10 cellular contexts compared by ENCODE assay signal in the genomic region with DNA sequence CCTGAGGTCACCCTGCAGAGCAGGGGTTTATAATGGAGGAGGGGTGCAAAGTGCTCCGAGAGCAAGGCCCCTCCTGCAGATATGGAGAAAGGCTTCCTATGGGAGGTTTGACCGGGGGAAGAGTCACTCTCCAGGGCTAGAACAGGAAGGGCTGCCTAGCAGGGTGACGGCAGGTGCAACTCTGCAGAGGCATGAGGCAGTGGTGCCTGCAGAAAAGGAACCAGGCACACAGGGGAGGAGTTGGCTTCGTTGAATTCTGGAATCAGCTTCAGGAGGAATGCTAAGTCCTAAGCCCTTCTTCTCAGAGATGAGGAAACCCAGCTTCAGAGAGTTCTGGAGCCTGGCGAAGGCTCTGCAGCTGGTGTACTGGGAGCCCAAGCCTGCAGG. TPM values are rescaled to one million over a fixed set of nuclear protein-coding genes. Genes with fewer than 3 reads are reported as not detected.
DNase-seq lines count a peak whose midpoint lies in the region; ATAC-seq and TF ChIP-seq lines count a peak whose summit lies in the region.
"Had no signal": no experiment of that assay in that cellular context is flagged by ENCODE, and none has a peak within 500 bp of the region (broad histone marks: within the 10 kb centered on the region; RNA-seq: fewer than 3 reads in every experiment).

No MANE protein-coding gene starts in this region.

- no peaks in the 10 kb centered on the region for H3K79me2 ChIP-seq in ACC112 (ENCODE audit: control insufficient read depth, insufficient read depth, low read length, unreplicated experiment)
- H3K79me2 ChIP-seq in osteoblast (ENCODE audit: insufficient read depth, low read length): no peaks in the 10 kb centered on the region

- H3K9me3 Mint-ChIP-seq in activated CD4-positive, alpha-beta T cell treated with anti-CD3 and anti-CD28 coated beads for 36 hours (ENCODE audit: low read depth): no peaks in the 10 kb centered on the region
- H3K9me3 Mint-ChIP-seq: activated naive CD4-positive, alpha-beta T cell treated with anti-CD3 and anti-CD28 coated beads, Interleukin-2, amount 10 ng/mL, durations not matched to agents 7 days and 5 days had no signal

- DNase-seq in H7 (peak; percentile 63), choroid plexus epithelial cell (ENCODE audit: low read depth) (peak; percentile 12), osteoblast (ENCODE audit: insufficient read length, low spot score, missing footprints) (no peak), epidermal melanocyte (ENCODE audit: insufficient read length, low spot score) (no peak), HuH-7 (ENCODE audit: low spot score) (no peak)
- no peak for DNase-seq in activated CD4-positive, alpha-beta T cell treated with anti-CD3 and anti-CD28 coated beads for 36 hours
- DNase-seq: activated CD4-positive, CD25-positive, alpha-beta regulatory T cell; activated naive CD4-positive, alpha-beta T cell treated with anti-CD3 and anti-CD28 coated beads, Interleukin-2, amount 10 ng/mL, durations not matched to agents 7 days and 5 days had no signal

- H3K4me3 ChIP-seq in ACC112 (ENCODE audit: low read depth, low read length) (no peak overlapping the region), H7 (ENCODE audit: insufficient read depth, low read depth, low read length) (no peak overlapping the region), choroid plexus epithelial cell (ENCODE audit: low read depth, low read length) (no peak overlapping the region), osteoblast (ENCODE audit: insufficient read depth, low read length) (no peak overlapping the region)

- H3K27ac Mint-ChIP-seq in activated CD4-positive, alpha-beta T cell treated with anti-CD3 and anti-CD28 coated beads for 36 hours: no peak overlapping the region
- H3K27ac Mint-ChIP-seq: activated naive CD4-positive, alpha-beta T cell treated with anti-CD3 and anti-CD28 coated beads, Interleukin-2, amount 10 ng/mL, durations not matched to agents 7 days and 5 days had no signal

- TF ChIP-seq CTCF in choroid plexus epithelial cell (conservative IDR thresholded peaks at IDR 0.05; ENCODE audit: low read depth, low read length) (no peak), osteoblast (IDR thresholded peaks at IDR 0.05; ENCODE audit: extremely low read depth, low read depth, low read length) (no peak)

- H3K27me3 Mint-ChIP-seq in activated CD4-positive, alpha-beta T cell treated with anti-CD3 and anti-CD28 coated beads for 36 hours: no peaks in the 10 kb centered on the region

- H2AFZ ChIP-seq in ACC112 (ENCODE audit: low read length, unreplicated experiment) (no peak overlapping the region), osteoblast (ENCODE audit: low read length) (peak overlapping the region; percentile 68)

- H4K20me1 ChIP-seq in osteoblast (ENCODE audit: insufficient read depth, low read length): no peaks in the 10 kb centered on the region

- no peaks in the 10 kb centered on the region for H3K9me3 ChIP-seq in osteoblast (ENCODE audit: low read depth, low read length)

- H3K4me1 ChIP-seq in ACC112 (ENCODE audit: control insufficient read depth, insufficient read depth, low read length, unreplicated experiment) (peaks cover 72% of the 10 kb centered on the region), osteoblast (ENCODE audit: insufficient read depth, low read length) (peaks cover 56% of the 10 kb centered on the region)

- CTCF ChIA-PET in activated CD4-positive, alpha-beta T cell treated with anti-CD3 and anti-CD28 coated beads for 36 hours (lab: Charles Lee): interaction anchor here (1.6 kb wide), 1 partner anchor 124 kb away, joined by 4 read pairs; no protein-coding TSS in a partner anchor

- ATAC-seq in activated CD4-positive, alpha-beta T cell treated with anti-CD3 and anti-CD28 coated beads for 36 hours: no peak
- no peak for ATAC-seq in GM21737 (IDR thresholded peaks at IDR 0.05; ENCODE audit: unreplicated experiment)

- H3K27me3 ChIP-seq in ACC112 (ENCODE audit: insufficient read depth, low read length) (no peaks in the 10 kb centered on the region), H7 (ENCODE audit: control insufficient read depth, insufficient read depth, low read length) (no peaks in the 10 kb centered on the region), osteoblast (ENCODE audit: insufficient read depth, low read length) (no peaks in the 10 kb centered on the region)

- no peaks in the 10 kb centered on the region for H3K36me3 ChIP-seq in ACC112 (ENCODE audit: insufficient read depth, low read length)
- H3K36me3 ChIP-seq in H7 (replicated peaks; ENCODE audit: control insufficient read depth, insufficient read depth, low read length): no peaks in the 10 kb centered on the region
- H3K36me3 ChIP-seq in osteoblast (ENCODE audit: insufficient read depth, low read length): no peaks in the 10 kb centered on the region

- no peaks in the 10 kb centered on the region for H3K36me3 Mint-ChIP-seq in activated CD4-positive, alpha-beta T cell treated with anti-CD3 and anti-CD28 coated beads for 36 hours (ENCODE audit: low read depth)
- H3K36me3 Mint-ChIP-seq: activated naive CD4-positive, alpha-beta T cell treated with anti-CD3 and anti-CD28 coated beads, Interleukin-2, amount 10 ng/mL, durations not matched to agents 7 days and 5 days had no signal

- H3K4me1 Mint-ChIP-seq in activated CD4-positive, alpha-beta T cell treated with anti-CD3 and anti-CD28 coated beads for 36 hours: peaks cover 2% of the 10 kb centered on the region
- H3K4me1 Mint-ChIP-seq: activated naive CD4-positive, alpha-beta T cell treated with anti-CD3 and anti-CD28 coated beads, Interleukin-2, amount 10 ng/mL, durations not matched to agents 7 days and 5 days had no signal

- H3K27ac ChIP-seq in ACC112 (ENCODE audit: low read depth, low read length): peak overlapping the region; percentile 45
- peak overlapping the region; percentile 47 for H3K27ac ChIP-seq in osteoblast (ENCODE audit: low read depth, low read length)

- H3K4me2 ChIP-seq in osteoblast (ENCODE audit: insufficient read depth, low read length): peak overlapping the region; percentile 11

- H3K4me3 Mint-ChIP-seq in activated CD4-positive, alpha-beta T cell treated with anti-CD3 and anti-CD28 coated beads for 36 hours: no peak overlapping the region
- H3K4me3 Mint-ChIP-seq: activated naive CD4-positive, alpha-beta T cell treated with anti-CD3 and anti-CD28 coated beads, Interleukin-2, amount 10 ng/mL, durations not matched to agents 7 days and 5 days had no signal

- POLR2A ChIA-PET in activated CD4-positive, alpha-beta T cell treated with anti-CD3 and anti-CD28 coated beads for 36 hours (lab: Charles Lee): no interaction called here

- intact Hi-C loops in activated CD4-positive, alpha-beta T cell treated with anti-CD3 and anti-CD28 coated beads for 36 hours (cut with DNase I, micrococcal nuclease): no loop called here

RNA-seq across cellular contexts. Expression of a gene that starts 17.5 kb away (rescaled TPM):
- total RNA-seq in H7 (2014; rRNA removed; shearing (Covaris generic)): 21.8 and 22.0 TPM in 2 replicates
- total RNA-seq in osteoblast: 47.1 and 57.2 TPM in 2 replicates
- 100 to 1,000 TPM; 109 to 114 TPM for total RNA-seq in activated CD4-positive, alpha-beta T cell treated with anti-CD3 and anti-CD28 coated beads for 36 hours

Comparison
In these comparisons a context has a peak if more than half of its experiments do, and no peak if none do; other contexts are left out.
1. DNase-seq: peak in H7 (single experiment) and choroid plexus epithelial cell (single experiment); none in osteoblast (single experiment), activated CD4-positive, alpha-beta T cell treated with anti-CD3 and anti-CD28 coated beads for 36 hours (single experiment), epidermal melanocyte (single experiment) and HuH-7 (single experiment).